33 cellular contexts compared by ENCODE assay signal in genomic region chr12:52753283-52753682, GRCh38. TPM values are rescaled to one million over a fixed set of nuclear protein-coding genes. Genes with fewer than 3 reads are reported as not detected.
DNase-seq lines count a peak whose midpoint lies in the region; ATAC-seq and TF ChIP-seq lines count a peak whose summit lies in the region.
"Had no signal": no experiment of that assay in that cellular context is flagged by ENCODE, and none has a peak within 500 bp of the region (broad histone marks: within the 10 kb centered on the region; RNA-seq: fewer than 3 reads in every experiment).

No MANE protein-coding gene starts in this region.

- CTCF ChIA-PET in A673 (lab: Charles Lee) = no interaction called here

- no TSS peak for BruUV-seq in A673 (replicated peaks; lab: Mats Ljungman, UMichigan)

- POLR2A ChIA-PET in A673 (lab: Charles Lee; ENCODE audit: low non-redundant PET) = no interaction called here

- no peaks in the 10 kb centered on the region for H3K9me3 ChIP-seq in A673 (ENCODE audit: low read depth, low read length, poor library complexity, severe bottlenecking)
- H3K9me3 ChIP-seq: A549, BE2C, BLaER1, Caco-2 had no signal

- intact Hi-C loops in A673 (cut with micrococcal nuclease; ENCODE audit: unreplicated experiment) = no loop called here

- peaks cover 48% of the 10 kb centered on the region for H3K4me1 ChIP-seq in A673 (ENCODE audit: insufficient read depth, low read length, poor library complexity, severe bottlenecking)
- H3K4me1 ChIP-seq: A549, BE2C, Caco-2 had no signal

- peak overlapping the region; percentile 70 for H3K27ac ChIP-seq in A673 (ENCODE audit: low read depth, low read length, poor library complexity, severe bottlenecking)
- H3K27ac ChIP-seq: 22Rv1; A549; BLaER1; BLaER1 treated with 17β-estradiol and CSF1 and Interleukin-3, amounts not matched to agents 10 nM and 100 nM; C4-2B had no signal

- H3K4me3 ChIP-seq in A673 (ENCODE audit: low read depth, low read length, poor library complexity, severe bottlenecking) = no peak overlapping the region
- H3K4me3 ChIP-seq: A549; BLaER1; BLaER1 treated with 17β-estradiol and CSF1 and Interleukin-3, amounts not matched to agents 10 nM and 100 nM had no signal

- H3K4me1 Mint-ChIP-seq in stimulated activated effector memory CD8-positive, alpha-beta T cell treated with anti-CD3 and anti-CD28 coated beads, Interleukin-12 subunit alpha, Interleukin-12 subunit beta, amount 100 ng/mL, for 72 hours = no peaks in the 10 kb centered on the region
- H3K4me1 Mint-ChIP-seq: B cell; CD14-positive monocyte; CD8-positive, alpha-beta memory T cell had no signal

- no peaks in the 10 kb centered on the region for H3K36me3 ChIP-seq in A673 (ENCODE audit: insufficient read depth, low read length, poor library complexity, severe bottlenecking)
- H3K36me3 ChIP-seq: BE2C; BLaER1; BLaER1 treated with 17β-estradiol and CSF1 and Interleukin-3, amounts not matched to agents 10 nM and 100 nM had no signal

- H3K27ac Mint-ChIP-seq in stimulated activated effector memory CD8-positive, alpha-beta T cell treated with anti-CD3 and anti-CD28 coated beads, Interleukin-12 subunit alpha, Interleukin-12 subunit beta, amount 100 ng/mL, for 72 hours = no peak overlapping the region
- H3K27ac Mint-ChIP-seq: B cell; CD14-positive monocyte; CD4-positive, alpha-beta memory T cell; CD4-positive, alpha-beta T cell; CD4-positive, CD25-positive, alpha-beta regulatory T cell; CD8-positive, alpha-beta memory T cell; CD8-positive, alpha-beta T cell had no signal

- ATAC-seq in stimulated activated effector memory CD8-positive, alpha-beta T cell treated with anti-CD3 and anti-CD28 coated beads, Interleukin-12 subunit alpha, Interleukin-12 subunit beta, amount 100 ng/mL, for 72 hours = peak; percentile 11
- ATAC-seq: A549; CD8-positive, alpha-beta T cell had no signal

- H3K9me3 Mint-ChIP-seq in stimulated activated effector memory CD8-positive, alpha-beta T cell treated with anti-CD3 and anti-CD28 coated beads, Interleukin-12 subunit alpha, Interleukin-12 subunit beta, amount 100 ng/mL, for 72 hours = no peaks in the 10 kb centered on the region
- H3K9me3 Mint-ChIP-seq: CD4-positive, alpha-beta memory T cell; CD4-positive, alpha-beta T cell; CD8-positive, alpha-beta memory T cell; CD8-positive, alpha-beta T cell had no signal

- TF ChIP-seq CTCF in A673 (conservative IDR thresholded peaks at IDR 0.05; ENCODE audit: low read depth, low read length) = no peak

- no peaks in the 10 kb centered on the region for H3K36me3 Mint-ChIP-seq in stimulated activated effector memory CD8-positive, alpha-beta T cell treated with anti-CD3 and anti-CD28 coated beads, Interleukin-12 subunit alpha, Interleukin-12 subunit beta, amount 100 ng/mL, for 72 hours
- H3K36me3 Mint-ChIP-seq: CD14-positive monocyte; CD4-positive, alpha-beta memory T cell; CD4-positive, CD25-positive, alpha-beta regulatory T cell; CD8-positive, alpha-beta memory T cell; CD8-positive, alpha-beta T cell had no signal

- DNase-seq in A673 (ENCODE audit: low spot score) = no peak
- DNase-seq in stimulated activated effector memory CD8-positive, alpha-beta T cell treated with anti-CD3 and anti-CD28 coated beads, Interleukin-12 subunit alpha, Interleukin-12 subunit beta, amount 100 ng/mL, for 72 hours (ENCODE audit: low spot score in 2 of 2) = no peak
- DNase-seq in NCI-H526 (lab: John Stamatoyannopoulos, UW) = no peak
- DNase-seq in stimulated activated CD4-positive, alpha-beta T cell treated with anti-CD3 and anti-CD28 coated beads, Interleukin-2, amount 100 ng/mL, for 24 hours = no peak
- DNase-seq: 8988T; ACHN; AML-193; BE2C; C1 segment of cervical spinal cord; Caco-2; Calu3; CD4-positive, alpha-beta memory T cell; CD4-positive, alpha-beta T cell; CD4-positive, CD25-positive, alpha-beta regulatory T cell; CD8-positive, alpha-beta memory T cell; CD8-positive, alpha-beta T cell; COR-L47; DMS 273 treated with DMSO at 0.1 percent for 48 hours; DMS153; DMS53; DMS79; DMS79 treated with DMSO at 0.1 percent for 48 hours; DND-41; EL had no signal

- H3K4me3 Mint-ChIP-seq in stimulated activated effector memory CD8-positive, alpha-beta T cell treated with anti-CD3 and anti-CD28 coated beads, Interleukin-12 subunit alpha, Interleukin-12 subunit beta, amount 100 ng/mL, for 72 hours = no peak overlapping the region
- H3K4me3 Mint-ChIP-seq: B cell; CD14-positive monocyte; CD4-positive, alpha-beta T cell; CD4-positive, CD25-positive, alpha-beta regulatory T cell; CD8-positive, alpha-beta memory T cell; CD8-positive, alpha-beta T cell had no signal

- H3K27me3 ChIP-seq in A673 (replicated peaks; ENCODE audit: insufficient read depth, low read depth, low read length, poor library complexity) = no peaks in the 10 kb centered on the region
- H3K27me3 ChIP-seq: BLaER1; BLaER1 treated with 17β-estradiol and CSF1 and Interleukin-3, amounts not matched to agents 10 nM and 100 nM had no signal

RNA-seq across cellular contexts. Expression of gene KRT76, which starts 23.9 kb away (rescaled TPM):
- total RNA-seq in A673 (2021) = not detected in 2 replicates
- total RNA-seq: A172; B cell; Caco-2; Calu3; CD4-positive, alpha-beta memory T cell; CD4-positive, alpha-beta T cell; CD4-positive, CD25-positive, alpha-beta regulatory T cell; CD8-positive, alpha-beta memory T cell; CD8-positive, alpha-beta T cell; Daoy had no signal

RNA-seq across cellular contexts. Expression of gene KRT3, which starts 42.6 kb away (rescaled TPM):
- not detected in 2 replicates for total RNA-seq in A673 (2021)
- total RNA-seq: A172; B cell; Caco-2; Calu3; CD4-positive, alpha-beta memory T cell; CD4-positive, alpha-beta T cell; CD4-positive, CD25-positive, alpha-beta regulatory T cell; CD8-positive, alpha-beta memory T cell; CD8-positive, alpha-beta T cell; Daoy had no signal

RNA-seq across cellular contexts. Expression of gene KRT77, which starts 50.0 kb away (rescaled TPM):
- not detected in 2 replicates for total RNA-seq in A673 (2021)
- total RNA-seq: A172; B cell; Caco-2; Calu3; CD4-positive, alpha-beta memory T cell; CD4-positive, CD25-positive, alpha-beta regulatory T cell; CD8-positive, alpha-beta memory T cell; CD8-positive, alpha-beta T cell; Daoy had no signal
